ENCODE assay signal across 8 cellular contexts in the genomic region with DNA sequence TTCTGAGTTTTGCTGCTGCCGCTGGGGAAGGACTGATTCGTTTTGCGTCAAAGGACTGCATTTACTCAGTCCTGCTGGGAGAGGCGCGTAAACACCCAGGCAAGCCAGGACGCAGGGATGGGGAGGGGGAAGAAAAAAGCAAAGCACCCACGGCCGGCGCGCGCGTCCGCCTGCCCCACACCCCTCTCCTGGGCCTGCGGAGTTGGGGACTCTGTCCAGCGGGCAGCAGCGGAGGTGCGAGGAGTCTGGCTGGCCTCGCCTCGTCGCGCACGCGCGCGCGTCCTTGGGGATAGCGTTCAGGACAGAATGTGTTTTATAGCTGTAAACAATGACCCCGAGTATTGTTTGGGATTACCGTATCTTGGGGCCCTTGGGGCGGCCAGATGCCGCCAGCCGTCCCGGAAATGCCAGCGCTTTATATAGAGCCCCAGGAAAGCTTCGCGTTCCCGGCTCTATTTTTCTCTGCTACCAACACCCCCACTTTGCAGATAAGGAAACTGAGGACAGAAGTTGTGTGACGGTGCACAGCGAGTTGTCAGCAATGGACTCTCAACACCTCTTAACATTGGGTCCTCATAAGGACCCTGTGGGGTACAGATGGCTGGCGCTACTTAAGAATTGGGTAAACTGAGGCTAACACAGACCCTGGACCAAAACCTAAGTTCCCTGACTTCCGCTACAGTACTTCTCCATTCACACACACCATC. TPM values are rescaled to one million over a fixed set of nuclear protein-coding genes. Genes with fewer than 3 reads are reported as not detected.
A peak's percentile ranks its signal among the peaks of the same experiment; 100 is the strongest.
DNase-seq lines count a peak whose midpoint lies in the region; ATAC-seq and TF ChIP-seq lines count a peak whose summit lies in the region.

No MANE protein-coding gene starts in this region.

- TF ChIP-seq CTCF in GM10248 (IDR thresholded peaks at IDR 0.05; ENCODE audit: control extremely low read depth, extremely low read depth, low read depth, missing control alignments), result no peak
- peak; percentile 6 for TF ChIP-seq CTCF in thoracic aorta (IDR thresholded peaks at IDR 0.05)

- ATAC-seq in thoracic aorta (ENCODE audit: insufficient number of reproducible peaks, low FRiP score, low read depth) (no peak), HG03196 (IDR thresholded peaks at IDR 0.05; ENCODE audit: unreplicated experiment) (no peak)

- CTCF ChIA-PET in GM10248 (lab: Yijun Ruan, JAX), result interaction anchor here (1.9 kb wide), 1 partner anchor 637 kb away, joined by 5 read pairs; no protein-coding TSS in a partner anchor

- H3K36me3 ChIP-seq in SJCRH30 (no peaks in the 10 kb centered on the region), thoracic aorta (no peaks in the 10 kb centered on the region)
- no peaks in the 10 kb centered on the region for H3K36me3 ChIP-seq in effector memory CD4-positive, alpha-beta T cell (ENCODE audit: control insufficient read depth, insufficient read depth, low read length)

- H3K4me3 ChIP-seq in SJCRH30 (peak overlapping the region; percentile 75), thoracic aorta (peak overlapping the region; percentile 97)
- peak overlapping the region; percentile 66 for H3K4me3 ChIP-seq in effector memory CD4-positive, alpha-beta T cell (ENCODE audit: insufficient read depth, low read depth, low read length, poor library complexity, severe bottlenecking)

- H3K4me1 ChIP-seq in SJCRH30 (peaks cover 5% of the 10 kb centered on the region; the same call in 1 of the 2 replicates), thoracic aorta (ENCODE audit: control insufficient read depth in 1 of 2, low read depth in 2 of 2) (peaks cover 5 to 10% of the 10 kb centered on the region in 2 donors)
- peaks cover 28% of the 10 kb centered on the region for H3K4me1 ChIP-seq in effector memory CD4-positive, alpha-beta T cell (ENCODE audit: control insufficient read depth, insufficient read depth, low read length, poor library complexity, severe bottlenecking)

- H3K27me3 ChIP-seq in SJCRH30, result no peaks in the 10 kb centered on the region
- H3K27me3 ChIP-seq in effector memory CD4-positive, alpha-beta T cell (replicated peaks; ENCODE audit: control insufficient read depth, insufficient read depth, low read length, poor library complexity, severe bottlenecking), result no peaks in the 10 kb centered on the region
- no peaks in the 10 kb centered on the region for H3K27me3 ChIP-seq in thoracic aorta (replicated peaks; ENCODE audit: insufficient read depth)

- peak overlapping the region; percentile 87 for H3K27ac ChIP-seq in SJCRH30
- H3K27ac ChIP-seq in effector memory CD4-positive, alpha-beta T cell (ENCODE audit: insufficient read depth, low read length, poor library complexity, severe bottlenecking), result peak overlapping the region; percentile 88
- H3K27ac ChIP-seq in thoracic aorta, result peak overlapping the region; percentile 99

- DNase-seq in AG20443 (ENCODE audit: low spot score) (peak; percentile 72), GM10248 (ENCODE audit: extremely low spot score) (peak; percentile 29), SJCRH30 (peak; percentile 70 to 77), medulla oblongata (ENCODE audit: extremely low spot score) (peak; percentile 62), thoracic aorta (ENCODE audit: low spot score) (no peak), SKM-1 treated with dmso at 0.1 percent for 144 hours (lab: John Stamatoyannopoulos, UW; ENCODE audit: unreplicated experiment) (no peak)
- DNase-seq in effector memory CD4-positive, alpha-beta T cell, result no peak

- POLR2A ChIA-PET in GM10248 (lab: Yijun Ruan, JAX), result no interaction called here

- no peaks in the 10 kb centered on the region for H3K9me3 ChIP-seq in SJCRH30 (replicated peaks)
- H3K9me3 ChIP-seq in effector memory CD4-positive, alpha-beta T cell (ENCODE audit: control insufficient read depth, low read length), result no peaks in the 10 kb centered on the region
- H3K9me3 ChIP-seq in thoracic aorta, result no peaks in the 10 kb centered on the region

RNA-seq across cellular contexts. Expression of gene FOSL2, which starts 1.6 kb away (rescaled TPM):
- total RNA-seq in SJCRH30 (2014; rRNA removed; shearing (Covaris generic)), result 30.0 and 30.7 TPM in 2 replicates
- total RNA-seq in thoracic aorta, result 100 to 1,000 TPM; 188 to 311 TPM

Comparison
In these comparisons a context has a peak if more than half of its experiments do, and no peak if none do; other contexts are left out.
1. DNase-seq: peak in AG20443 (single experiment), GM10248 (single experiment), SJCRH30 (2 of 2) and medulla oblongata (single experiment); none in effector memory CD4-positive, alpha-beta T cell (0 of 3), thoracic aorta (single experiment) and SKM-1 treated with dmso at 0.1 percent for 144 hours (single experiment).
2. Peak in every context shown above with its lines, with median percentiles within 50 percentile points of each other: H3K27ac ChIP-seq and H3K4me3 ChIP-seq.